8 cellular contexts compared by ENCODE assay signal in genomic region chr6:106974337-106974998, GRCh38. TPM values are rescaled to one million over a fixed set of nuclear protein-coding genes. Genes with fewer than 3 reads are reported as not detected.
A peak's percentile ranks its signal among the peaks of the same experiment; 100 is the strongest.
DNase-seq lines count a peak whose midpoint lies in the region; ATAC-seq, FAIRE-seq and TF ChIP-seq lines count a peak whose summit lies in the region.

A gene with protein sequence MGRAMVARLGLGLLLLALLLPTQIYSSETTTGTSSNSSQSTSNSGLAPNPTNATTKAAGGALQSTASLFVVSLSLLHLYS (minus strand): TSS chr6:106974729. CDS start chr6:106974646, 83 bp downstream.

- H3K4me3 ChIP-seq in GM12878, result peak within 1 kb of the TSS; percentile 80

- CTCF ChIA-PET in GM12878 (lab: Yijun Ruan, JAX), result interaction anchor here (0.6 to 1.3 kb wide), 2 partner anchors 136 to 365 kb away, joined by 3 read pairs; no protein-coding TSS in a partner anchor

- H3K4me1 ChIP-seq in GM12878 (ENCODE audit: control insufficient read depth, insufficient read depth, low read length), result peaks cover 7% of the 10 kb centered on the region; the same call in 1 of the 2 replicates

- H4K20me1 ChIP-seq in GM12878 (ENCODE audit: control insufficient read depth, insufficient read depth), result no peaks in the 10 kb centered on the region

- TF ChIP-seq CTCF in GM12878 (IDR thresholded peaks at IDR 0.05 in 2 of 3, conservative IDR thresholded peaks at IDR 0.05 in 1 of 3; ENCODE audit: control insufficient read depth in 2 of 3, extremely low read depth in 1 of 3, insufficient read depth in 1 of 3, low read depth in 3 of 3, low read length in 3 of 3), result no peak

- in situ Hi-C loops in GM12878 (cut with MboI), result no loop called here

- peak; percentile 17 for ATAC-seq in HG03066 (IDR thresholded peaks at IDR 0.05; ENCODE audit: low read depth, unreplicated experiment)
- peak; percentile 13 for ATAC-seq in GM12878

- peak within 1 kb of the TSS; percentile 75 for H2AFZ ChIP-seq in GM12878 (ENCODE audit: control insufficient read depth, low read depth, low read length)

- H3K79me2 ChIP-seq in GM12878 (ENCODE audit: control insufficient read depth, insufficient read depth, low read length), result no peaks in the 10 kb centered on the region

- intact Hi-C loops in GM12878 (cut with micrococcal nuclease; ENCODE audit: unreplicated experiment), result no loop called here

- no TSS peak for BruUV-seq in GM12878 (replicated peaks; lab: Mats Ljungman, UMichigan)

- 1% methylated on average over 47 of the region's 73 CpGs for WGBS in GM12878 (ENCODE audit: insufficient coverage, insufficient replicate concordance, low lambda C conversion rate, missing lambda C conversion rate)

- SMC1A ChIA-PET in GM12878 (lab: Charles Lee; ENCODE audit: uncharacterized antibody, unreplicated experiment), result interaction anchor here (1.3 kb wide), 1 partner anchor 366 kb away, joined by 6 read pairs; no protein-coding TSS in a partner anchor

- no peak for TF ChIP-seq RAD21 in GM12878 (IDR thresholded peaks at IDR 0.05; ENCODE audit: insufficient read depth, low read depth, low read length)

- H3K4me2 ChIP-seq in GM12878 (ENCODE audit: control insufficient read depth, insufficient read depth), result peak within 1 kb of the TSS; percentile 95

- no peaks in the 10 kb centered on the region for H3K9me3 ChIP-seq in GM12878 (replicated peaks; ENCODE audit: control insufficient read depth, insufficient read depth, low read length)

- DNase-seq in activated CD4-positive, alpha-beta T cell treated with anti-CD3 and anti-CD28 coated beads for 4 hours, result peak; percentile 19 to 33
- no peak for DNase-seq in activated CD4-positive, alpha-beta T cell treated with anti-CD3 and anti-CD28 coated beads, Interleukin-2, amount 50 U/mL, for 1 hour
- DNase-seq in NCI-H774 (lab: John Stamatoyannopoulos, UW) (peak; percentile 87), GM12878 (ENCODE audit: low read depth, low spot score) (no peak), kidney tubule cell (ENCODE audit: low spot score) (peak; percentile 85), HUDEP-2 (lab: John Stamatoyannopoulos, UW; ENCODE audit: unreplicated experiment in 76 of 76) (no peak)
- peak; percentile 21 for DNase-seq in stimulated activated CD8-positive, alpha-beta memory T cell treated with anti-CD3 and anti-CD28 coated beads, Interleukin-4, amount 100 ng/mL, for 24 hours (ENCODE audit: low read depth)

- TF ChIP-seq EP300 in GM12878 (IDR thresholded peaks at IDR 0.05; ENCODE audit: borderline replicate concordance in 1 of 2, control insufficient read depth in 1 of 2, low read depth in 2 of 2, low read length in 2 of 2), result no peak

- RAD21 ChIA-PET in GM12878 (lab: Charles Lee; ENCODE audit: unreplicated experiment), result no interaction called here

- TF ChIP-seq POLR2A in GM12878 (IDR thresholded peaks at IDR 0.05; ENCODE audit: low read depth, low read length), result peak; percentile 64

- peaks cover 11 to 13% of the 10 kb centered on the region in 2 experiments; a peak in 3 of 4 replicates for H3K27me3 ChIP-seq in GM12878 (replicated peaks in 1 of 2; ENCODE audit: control insufficient read depth in 2 of 2, insufficient read depth in 2 of 2, low read length in 1 of 2)

- H3K36me3 ChIP-seq in GM12878 (ENCODE audit: control insufficient read depth in 2 of 2, insufficient read depth in 2 of 2, low read length in 1 of 2), result no peaks in the 10 kb centered on the region

- peak within 1 kb of the TSS; percentile 40; the same call in 1 of the 2 replicates for H3K9ac ChIP-seq in GM12878 (ENCODE audit: control insufficient read depth, insufficient read depth, low read length)

- POLR2A ChIA-PET in GM12878 (lab: Charles Lee), result no interaction called here

- no peak for FAIRE-seq in GM12878 (lab: Jason Lieb, UNC)

- no peak within 1 kb of the TSS for H3K27ac ChIP-seq in GM12878 (ENCODE audit: control insufficient read depth, insufficient read depth)

TF ChIP-seq in GM12878, 131 proteins besides CTCF, POLR2A, EP300 and RAD21:
- 0 out of 2 replicates have a peak, but pooled peaks have one; percentile 35 for TF ChIP-seq SMAD5 (IDR thresholded peaks at IDR 0.05; ENCODE audit: low read depth)
- TF ChIP-seq STAT3 (IDR thresholded peaks at IDR 0.05; ENCODE audit: low read depth, low read length), result no peak
- no peak for TF ChIP-seq EGR1 (IDR thresholded peaks at IDR 0.05; ENCODE audit: borderline replicate concordance in 1 of 2, low read depth in 2 of 2, low read length in 2 of 2)
- no peak for TF ChIP-seq ZNF217 (IDR thresholded peaks at IDR 0.05)
- TF ChIP-seq TCF7 (IDR thresholded peaks at IDR 0.05; ENCODE audit: borderline replicate concordance), result no peak
- 0 out of 2 replicates have a peak, but pooled peaks have one; percentile 7 for TF ChIP-seq RUNX3 (IDR thresholded peaks at IDR 0.05; ENCODE audit: low read length)
- TF ChIP-seq CHD4 (IDR thresholded peaks at IDR 0.05), result no peak
- TF ChIP-seq PBX3 (IDR thresholded peaks at IDR 0.05; ENCODE audit: insufficient replicate concordance, low read depth, low read length), result no peak
- TF ChIP-seq PAX8 (IDR thresholded peaks at IDR 0.05), result no peak
- no peak for TF ChIP-seq MYB (IDR thresholded peaks at IDR 0.05; ENCODE audit: borderline replicate concordance, low read depth, low read length)

RNA-seq across cellular contexts. Expression of the gene that starts here (rescaled TPM):
- total RNA-seq in GM12878 (2013; cell fraction: nucleolus; rRNA removed), result 5.0 and 5.7 TPM in 2 replicates
- total RNA-seq in GM12878 (2014; rRNA removed) (17.5 and 24.3 TPM in 2 replicates), GM12878 (2014; rRNA removed; fragmentation: Illumina TruSeq; extraction: Trizol) (20.2 and 20.5 TPM in 2 replicates), GM12878 (2021) (16.6 and 17.6 TPM in 2 replicates)
- 7.6 TPM for polyA plus RNA-seq in GM12878 (2011; ENCODE audit: low read depth)
- polyA plus RNA-seq in GM12878 (2011; rRNA removed) (0.16 and 0.19 TPM in 2 replicates), GM12878 (2014; fragmentation: Illumina TruSeq; extraction: Trizol) (21.2 and 26.2 TPM in 2 replicates), GM12878 (2014; fragmentation: Nextera tagmentation; extraction: Ambion mirVana) (1 to 10 TPM; 5.3 to 7.2 TPM), GM12878 (2014; rRNA removed) (8.3 and 10.8 TPM in 2 replicates), GM12878 (2016; fragmentation: Nextera tagmentation; extraction: Ambion mirVana) (1 to 10 TPM; 4.7 to 5.5 TPM)
- polyA plus RNA-seq in GM12878 (2011; cell fraction: cytosol; rRNA removed), result 0.10 and 0.31 TPM in 2 replicates
- polyA plus RNA-seq in GM12878 (2011; cell fraction: nucleus; rRNA removed), result 0.12 and 0.18 TPM in 2 replicates
- polyA plus RNA-seq in GM12878 (2012), result 8.1 and 9.2 TPM in 2 replicates
- polyA minus RNA-seq in GM12878 (2011; rRNA and poly(A)+ RNA removed), result 0.36 and 0.51 TPM in 2 replicates
- polyA minus RNA-seq in GM12878 (2011; cell fraction: cytosol; rRNA and poly(A)+ RNA removed), result not detected in 2 replicates
- polyA minus RNA-seq in GM12878 (2011; cell fraction: nucleus; rRNA and poly(A)+ RNA removed), result 0.19 TPM in 1 of 2 replicates, not detected in the other

Comparison
In these comparisons a context has a peak if more than half of its experiments do, and no peak if none do; other contexts are left out.
1. DNase-seq: peak in activated CD4-positive, alpha-beta T cell treated with anti-CD3 and anti-CD28 coated beads for 4 hours (2 of 2), NCI-H774 (single experiment), kidney tubule cell (single experiment) and stimulated activated CD8-positive, alpha-beta memory T cell treated with anti-CD3 and anti-CD28 coated beads, Interleukin-4, amount 100 ng/mL, for 24 hours (single experiment); none in activated CD4-positive, alpha-beta T cell treated with anti-CD3 and anti-CD28 coated beads, Interleukin-2, amount 50 U/mL, for 1 hour (single experiment), GM12878 (single experiment) and HUDEP-2 (0 of 76).